16 cellular contexts compared by ENCODE assay signal in the genomic region with DNA sequence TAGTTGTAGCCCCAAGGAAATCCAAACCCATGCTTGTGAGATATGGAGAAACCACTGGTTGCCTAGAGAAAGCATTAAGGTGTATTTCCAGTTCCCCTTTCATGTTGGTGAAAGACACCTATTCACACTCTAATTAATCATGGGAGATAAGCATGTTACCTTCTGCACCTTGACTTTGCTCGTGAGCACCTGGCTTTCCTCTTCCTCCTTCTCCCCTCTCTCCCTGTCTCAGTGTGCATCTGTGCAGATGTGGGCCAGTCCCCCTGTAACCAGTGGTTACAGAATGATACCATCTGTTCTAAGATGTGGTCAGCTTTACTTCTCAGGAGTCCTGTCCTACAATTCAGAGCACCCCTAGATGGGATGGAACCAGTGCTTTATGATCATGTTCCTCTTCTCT.
DNase-seq lines count a peak whose midpoint lies in the region; ATAC-seq and TF ChIP-seq lines count a peak whose summit lies in the region.
"Had no signal": no experiment of that assay in that cellular context is flagged by ENCODE, and none has a peak within 500 bp of the region (broad histone marks: within the 10 kb centered on the region; RNA-seq: fewer than 3 reads in every experiment).

No MANE protein-coding gene starts in this region.

- no peak for TF ChIP-seq POLR2A in stomach (IDR thresholded peaks at IDR 0.05)

- no peaks in the 10 kb centered on the region for H3K36me3 ChIP-seq in stomach
- H3K36me3 ChIP-seq: ovary, tibial artery had no signal

- H3K27me3 Mint-ChIP-seq in stimulated activated naive CD8-positive, alpha-beta T cell treated with anti-CD3 and anti-CD28 coated beads, Interleukin-15, amount 100 ng/mL, for 72 hours = no peaks in the 10 kb centered on the region
- no peaks in the 10 kb centered on the region for H3K27me3 Mint-ChIP-seq in stimulated activated memory B cell treated with anti-CD40 and anti-IgM and Interleukin-4, amounts not matched to agents 10 μg/mL and 1 μg/mL and 100 μg/mL, for 72 hours

- TF ChIP-seq EP300 in stomach (IDR thresholded peaks at IDR 0.05) = no peak

- ATAC-seq in stimulated activated naive CD8-positive, alpha-beta T cell treated with anti-CD3 and anti-CD28 coated beads, Interleukin-15, amount 100 ng/mL, for 72 hours = peak; percentile 46
- ATAC-seq in stimulated activated naive CD8-positive, alpha-beta T cell treated with anti-CD3 and anti-CD28 coated beads, Interleukin-15, Interleukin-2, amounts not matched to agents 100 U/mL and 50 U/mL, for 24 hours = no peak
- ATAC-seq in GM21786 (IDR thresholded peaks at IDR 0.05; ENCODE audit: unreplicated experiment) = peak; percentile 67
- peak; percentile 60 for ATAC-seq in HG03139 (IDR thresholded peaks at IDR 0.05; ENCODE audit: unreplicated experiment)
- ATAC-seq in stimulated activated memory B cell treated with anti-CD40 and anti-IgM and Interleukin-4, amounts not matched to agents 10 μg/mL and 1 μg/mL and 100 μg/mL, for 72 hours = peak; percentile 47
- ATAC-seq: WTC11 had no signal

- 56 to 71% (median 64%) methylated on average over 1 of the region's 1 CpG for WGBS in stomach, 5 donors

- H3K9me3 Mint-ChIP-seq in stimulated activated naive CD8-positive, alpha-beta T cell treated with anti-CD3 and anti-CD28 coated beads, Interleukin-15, amount 100 ng/mL, for 72 hours = no peaks in the 10 kb centered on the region
- no peaks in the 10 kb centered on the region for H3K9me3 Mint-ChIP-seq in stimulated activated memory B cell treated with anti-CD40 and anti-IgM and Interleukin-4, amounts not matched to agents 10 μg/mL and 1 μg/mL and 100 μg/mL, for 72 hours
- H3K9me3 Mint-ChIP-seq: WTC11 had no signal

- no peak overlapping the region for H3K27ac ChIP-seq in stomach
- H3K27ac ChIP-seq: ovary, tibial artery had no signal

- peak overlapping the region in 1 of 2 donors; percentile 23 for H3K27ac Mint-ChIP-seq in stimulated activated naive CD8-positive, alpha-beta T cell treated with anti-CD3 and anti-CD28 coated beads, Interleukin-15, amount 100 ng/mL, for 72 hours
- no peak overlapping the region for H3K27ac Mint-ChIP-seq in stimulated activated memory B cell treated with anti-CD40 and anti-IgM and Interleukin-4, amounts not matched to agents 10 μg/mL and 1 μg/mL and 100 μg/mL, for 72 hours
- H3K27ac Mint-ChIP-seq: WTC11 had no signal

- no peaks in the 10 kb centered on the region for H3K27me3 ChIP-seq in stomach
- H3K27me3 ChIP-seq: ovary, tibial artery had no signal

- H3K4me3 Mint-ChIP-seq in stimulated activated naive CD8-positive, alpha-beta T cell treated with anti-CD3 and anti-CD28 coated beads, Interleukin-15, amount 100 ng/mL, for 72 hours = no peak overlapping the region
- H3K4me3 Mint-ChIP-seq in stimulated activated memory B cell treated with anti-CD40 and anti-IgM and Interleukin-4, amounts not matched to agents 10 μg/mL and 1 μg/mL and 100 μg/mL, for 72 hours = no peak overlapping the region
- H3K4me3 Mint-ChIP-seq: WTC11 had no signal

- no peak overlapping the region for H3K4me3 ChIP-seq in stomach
- H3K4me3 ChIP-seq: ovary, tibial artery had no signal

- peaks cover 0 to 30% (median 9%) of the 10 kb centered on the region in 4 donors for H3K4me1 ChIP-seq in stomach

- peaks cover 6% of the 10 kb centered on the region for H3K36me3 Mint-ChIP-seq in stimulated activated memory B cell treated with anti-CD40 and anti-IgM and Interleukin-4, amounts not matched to agents 10 μg/mL and 1 μg/mL and 100 μg/mL, for 72 hours
- H3K36me3 Mint-ChIP-seq: WTC11 had no signal

- H3K9me3 ChIP-seq in stomach = no peaks in the 10 kb centered on the region
- H3K9me3 ChIP-seq: ovary, tibial artery had no signal

- TF ChIP-seq CTCF in stomach (IDR thresholded peaks at IDR 0.05) = no peak

- intact Hi-C loops in stomach (cut with DNase I; ENCODE audit: low total_unique reads) = no loop called here

- DNase-seq in stimulated activated naive CD8-positive, alpha-beta T cell treated with anti-CD3 and anti-CD28 coated beads, Interleukin-15, amount 100 ng/mL, for 72 hours = no peak
- no peak for DNase-seq in stimulated activated naive CD8-positive, alpha-beta T cell treated with anti-CD3 and anti-CD28 coated beads, Interleukin-15, Interleukin-2, amounts not matched to agents 100 U/mL and 50 U/mL, for 24 hours
- DNase-seq in CD1c-positive myeloid dendritic cell (ENCODE audit: extremely low spot score) (no peak), stomach (no peak), germinal center (ENCODE audit: low spot score) (no peak)
- DNase-seq: 8988T, activated T-cell treated with anti-CD3 and anti-CD28 coated beads for 4 hours, cerebellar nuclear complex, NCI-H1092 treated with DMSO at 0.1 percent for 48 hours, NCI-H2227 treated with DMSO at 0.1 percent for 48 hours, ovary, tibial artery had no signal

- H3K4me1 Mint-ChIP-seq in stimulated activated naive CD8-positive, alpha-beta T cell treated with anti-CD3 and anti-CD28 coated beads, Interleukin-15, amount 100 ng/mL, for 72 hours = peaks cover 13% of the 10 kb centered on the region
- peaks cover 16% of the 10 kb centered on the region for H3K4me1 Mint-ChIP-seq in stimulated activated memory B cell treated with anti-CD40 and anti-IgM and Interleukin-4, amounts not matched to agents 10 μg/mL and 1 μg/mL and 100 μg/mL, for 72 hours
